In genomic region chr9:19386469-19387044, GRCh38 we compare ENCODE assay signal across 16 cellular contexts. TPM values are rescaled to one million over a fixed set of nuclear protein-coding genes. Genes with fewer than 3 reads are reported as not detected.
DNase-seq lines count a peak whose midpoint lies in the region; ATAC-seq and TF ChIP-seq lines count a peak whose summit lies in the region.
"Had no signal": no experiment of that assay in that cellular context is flagged by ENCODE, and none has a peak within 500 bp of the region (broad histone marks: within the 10 kb centered on the region; RNA-seq: fewer than 3 reads in every experiment).

No MANE protein-coding gene starts in this region.

- ATAC-seq in SK-N-SH treated with all-trans-retinoic acid at 6 μM for 48 hours: peak; percentile 60; the same call in 2 of the 3 replicates
- ATAC-seq: HCT116 had no signal

- H3K36me3 Mint-ChIP-seq in dendritic cell treated with granulocyte-macrophage colony-stimulating factor and Interleukin-4, amounts not matched to agents 40 ng/mL and 50 ng/mL, for 4 days (ENCODE audit: low read depth): no peaks in the 10 kb centered on the region
- no peaks in the 10 kb centered on the region for H3K36me3 Mint-ChIP-seq in osteocyte (ENCODE audit: unreplicated experiment)
- no peaks in the 10 kb centered on the region for H3K36me3 Mint-ChIP-seq in mesothelial cell of epicardium

- no peak overlapping the region for H3K4me3 Mint-ChIP-seq in dendritic cell treated with granulocyte-macrophage colony-stimulating factor and Interleukin-4, amounts not matched to agents 40 ng/mL and 50 ng/mL, for 4 days
- H3K4me3 Mint-ChIP-seq in osteocyte (ENCODE audit: unreplicated experiment) (no peak overlapping the region), mesothelial cell of epicardium (no peak overlapping the region)
- H3K4me3 Mint-ChIP-seq: B cell had no signal

- H3K27me3 Mint-ChIP-seq in dendritic cell treated with granulocyte-macrophage colony-stimulating factor and Interleukin-4, amounts not matched to agents 40 ng/mL and 50 ng/mL, for 4 days: no peaks in the 10 kb centered on the region
- peaks cover 5% of the 10 kb centered on the region for H3K27me3 Mint-ChIP-seq in osteocyte (ENCODE audit: unreplicated experiment)
- no peaks in the 10 kb centered on the region for H3K27me3 Mint-ChIP-seq in mesothelial cell of epicardium (ENCODE audit: low read depth)

- peak; percentile 43 for DNase-seq in EH (ENCODE audit: low read depth)
- no peak for DNase-seq in osteocyte (ENCODE audit: extremely low spot score, unreplicated experiment)
- DNase-seq in mesothelial cell of epicardium (ENCODE audit: low spot score in 2 of 2, unreplicated experiment in 2 of 2): no peak
- DNase-seq in NCI-H1436 treated with DMSO at 0.1 percent for 48 hours (lab: John Stamatoyannopoulos, UW): no peak
- no peak for DNase-seq in NCI-H345 treated with DMSO at 0.1 percent for 48 hours (lab: John Stamatoyannopoulos, UW; ENCODE audit: unreplicated experiment)
- DNase-seq: ACHN; Caco-2; CD4-positive, CD25-positive, alpha-beta regulatory T cell; DMS153; KG1; NCI-H1092; NCI-H2081 treated with DMSO at 0.1 percent for 48 hours had no signal

- H3K4me1 Mint-ChIP-seq in dendritic cell treated with granulocyte-macrophage colony-stimulating factor and Interleukin-4, amounts not matched to agents 40 ng/mL and 50 ng/mL, for 4 days (ENCODE audit: low read depth): peaks cover 10% of the 10 kb centered on the region
- H3K4me1 Mint-ChIP-seq in osteocyte (ENCODE audit: unreplicated experiment): peaks cover 11% of the 10 kb centered on the region
- H3K4me1 Mint-ChIP-seq in mesothelial cell of epicardium: peaks cover 9% of the 10 kb centered on the region

- H3K9me3 Mint-ChIP-seq in dendritic cell treated with granulocyte-macrophage colony-stimulating factor and Interleukin-4, amounts not matched to agents 40 ng/mL and 50 ng/mL, for 4 days: no peaks in the 10 kb centered on the region
- H3K9me3 Mint-ChIP-seq in osteocyte (ENCODE audit: unreplicated experiment) (no peaks in the 10 kb centered on the region), mesothelial cell of epicardium (peaks cover 6% of the 10 kb centered on the region)

- H3K27ac Mint-ChIP-seq in dendritic cell treated with granulocyte-macrophage colony-stimulating factor and Interleukin-4, amounts not matched to agents 40 ng/mL and 50 ng/mL, for 4 days: peak overlapping the region; percentile 27
- H3K27ac Mint-ChIP-seq in osteocyte (ENCODE audit: unreplicated experiment) (peak overlapping the region; percentile 1), mesothelial cell of epicardium (no peak overlapping the region)
- H3K27ac Mint-ChIP-seq: B cell; CD4-positive, CD25-positive, alpha-beta regulatory T cell had no signal

- TF ChIP-seq CTCF in osteocyte (IDR thresholded peaks at IDR 0.05) (no peak), mesothelial cell of epicardium (IDR thresholded peaks at IDR 0.05; ENCODE audit: unreplicated experiment) (no peak)

- intact Hi-C loops in dendritic cell treated with granulocyte-macrophage colony-stimulating factor and Interleukin-4, amounts not matched to agents 40 ng/mL and 50 ng/mL, for 4 days (cut with micrococcal nuclease): no loop called here

TF ChIP-seq in SK-N-SH treated with all-trans-retinoic acid at 6 μM for 48 hours, 23 proteins besides CTCF, POLR2A, EP300 and RAD21:
- TF ChIP-seq ESRRG (CRISPR knock-in tag; IDR thresholded peaks at IDR 0.05) (no peak), BACH2 (CRISPR knock-in tag; IDR thresholded peaks at IDR 0.05; ENCODE audit: borderline replicate concordance) (no peak), CREB5 (CRISPR knock-in tag; IDR thresholded peaks at IDR 0.05; ENCODE audit: low read depth) (no peak), ZFP3 (CRISPR knock-in tag; IDR thresholded peaks at IDR 0.05) (no peak), OSR1 (CRISPR knock-in tag; IDR thresholded peaks at IDR 0.05) (no peak), ARNTL (CRISPR knock-in tag; IDR thresholded peaks at IDR 0.05; ENCODE audit: borderline replicate concordance, low read depth) (no peak), ZNF565 (CRISPR knock-in tag; conservative IDR thresholded peaks at IDR 0.05; ENCODE audit: low read depth) (no peak), PPARA (CRISPR knock-in tag; IDR thresholded peaks at IDR 0.05; ENCODE audit: borderline replicate concordance) (no peak), ZFP30 (CRISPR knock-in tag; IDR thresholded peaks at IDR 0.05) (no peak), SNAI2 (CRISPR knock-in tag; IDR thresholded peaks at IDR 0.05) (no peak), ISL1 (CRISPR knock-in tag; IDR thresholded peaks at IDR 0.05) (no peak), ZNF8 (CRISPR knock-in tag; IDR thresholded peaks at IDR 0.05) (no peak), POU6F1 (CRISPR knock-in tag; IDR thresholded peaks at IDR 0.05; ENCODE audit: borderline replicate concordance, low read depth) (no peak), TCF4 (CRISPR knock-in tag; IDR thresholded peaks at IDR 0.05; ENCODE audit: borderline replicate concordance) (no peak), CSDC2 (CRISPR knock-in tag; IDR thresholded peaks at IDR 0.05) (no peak)

RNA-seq across cellular contexts. Expression of gene RPS6, which starts 6.5 kb away (rescaled TPM):
- total RNA-seq in osteocyte: 1,728 and 1,737 TPM in 2 replicates
- total RNA-seq in mesothelial cell of epicardium: 1,991 to 2,076 TPM (median 2,048 TPM) in 3 replicates

RNA-seq across cellular contexts. Expression of gene ACER2, which starts 22.3 kb away (rescaled TPM):
- 0.52 and 0.70 TPM in 2 replicates for total RNA-seq in osteocyte
- total RNA-seq in mesothelial cell of epicardium: 2.9 to 3.1 TPM (median 3.1 TPM) in 3 replicates
